ENCODE assay signal across 12 cellular contexts in genomic region chr5:98934581-98934980, GRCh38. TPM values are rescaled to one million over a fixed set of nuclear protein-coding genes. Genes with fewer than 3 reads are reported as not detected.
DNase-seq lines count a peak whose midpoint lies in the region; ATAC-seq and TF ChIP-seq lines count a peak whose summit lies in the region.
"Had no signal": no experiment of that assay in that cellular context is flagged by ENCODE, and none has a peak within 500 bp of the region (broad histone marks: within the 10 kb centered on the region; RNA-seq: fewer than 3 reads in every experiment).

No MANE protein-coding gene starts in this region.

- peaks cover 3% of the 10 kb centered on the region for H3K36me3 ChIP-seq in CD4-positive, CD25-positive, alpha-beta regulatory T cell (ENCODE audit: control insufficient read depth, insufficient read depth, low read length)
- H3K36me3 ChIP-seq in GM23248 (ENCODE audit: low read depth) (no peaks in the 10 kb centered on the region), muscle layer of duodenum (ENCODE audit: control insufficient read depth in 1 of 2, insufficient read depth in 2 of 2, low read length in 2 of 2) (no peaks in the 10 kb centered on the region), vagina (peaks cover 0 to 4% of the 10 kb centered on the region in 2 donors)
- H3K36me3 ChIP-seq: gastroesophageal sphincter, thoracic aorta had no signal

- peaks cover 47% of the 10 kb centered on the region for H3F3A ChIP-seq in GM23248 (ENCODE audit: insufficient read depth)

- H4K20me1 ChIP-seq in GM23248 (ENCODE audit: insufficient read depth), result peaks cover 17% of the 10 kb centered on the region; the same call in 1 of the 2 replicates

- WGBS in GM23248 (ENCODE audit: low coverage in 1 of 2, low lambda C conversion rate in 2 of 2, missing lambda C conversion rate in 2 of 2), 2 experiments, result 56 to 66% methylated on average over 1 of the region's 1 CpG
- WGBS in lower leg skin, 2 donors, result 66 to 69% methylated on average over 1 of the region's 1 CpG

- H3K27ac Mint-ChIP-seq in CD4-positive, CD25-positive, alpha-beta regulatory T cell, result peak overlapping the region in 2 of 3 donors; percentile 52 to 98

- intact Hi-C loops in vagina (cut with DNase I), result no loop called here
- intact Hi-C loops in lower leg skin (cut with DNase I; ENCODE audit: low total_unique reads), result no loop called here

- H3K27ac ChIP-seq in CD4-positive, CD25-positive, alpha-beta regulatory T cell (ENCODE audit: insufficient read depth, low read length, poor library complexity, severe bottlenecking), result peak overlapping the region; percentile 100
- H3K27ac ChIP-seq in GM23248 (peak overlapping the region; percentile 44), muscle layer of duodenum (ENCODE audit: low read length) (peak overlapping the region; percentile 56), vagina (no peak overlapping the region)

- TF ChIP-seq POLR2A in vagina (IDR thresholded peaks at IDR 0.05) (no peak), lower leg skin (IDR thresholded peaks at IDR 0.05) (no peak)

- H3K27me3 Mint-ChIP-seq in CD4-positive, CD25-positive, alpha-beta regulatory T cell, result no peaks in the 10 kb centered on the region

- peaks cover 44% of the 10 kb centered on the region for H3K4me1 ChIP-seq in CD4-positive, CD25-positive, alpha-beta regulatory T cell (ENCODE audit: control insufficient read depth, insufficient read depth, low read length, poor library complexity, severe bottlenecking)
- H3K4me1 ChIP-seq in GM23248 (ENCODE audit: insufficient read depth) (peaks cover 49% of the 10 kb centered on the region), muscle layer of duodenum (ENCODE audit: control insufficient read depth in 1 of 2, insufficient read depth in 2 of 2, low read length in 2 of 2) (peaks cover 9 to 56% of the 10 kb centered on the region in 2 donors), vagina (peaks cover 41% of the 10 kb centered on the region)

- peaks cover 6% of the 10 kb centered on the region for H3K36me3 Mint-ChIP-seq in CD4-positive, CD25-positive, alpha-beta regulatory T cell

- no peak for ATAC-seq in CD4-positive, CD25-positive, alpha-beta regulatory T cell (ENCODE audit: low read depth in 2 of 2)
- ATAC-seq: gastroesophageal sphincter had no signal

- no peaks in the 10 kb centered on the region for H3K9me3 Mint-ChIP-seq in CD4-positive, CD25-positive, alpha-beta regulatory T cell

- no peak for DNase-seq in CD4-positive, CD25-positive, alpha-beta regulatory T cell
- DNase-seq in GM23248 (peak; percentile 79), astrocyte of the spinal cord (ENCODE audit: low read depth, low spot score) (peak; percentile 20), vagina (ENCODE audit: extremely low spot score in 2 of 2) (no peak), lower leg skin (ENCODE audit: low spot score in 2 of 2) (no peak), NCI-H187 treated with DMSO at 0.1 percent for 48 hours (lab: John Stamatoyannopoulos, UW) (no peak)
- DNase-seq in NK-92 treated with Interleukin-12 subunit alpha and Interleukin-12 subunit beta, amount 100 ng/mL, for 24 hours (lab: John Stamatoyannopoulos, UW), result no peak
- DNase-seq: KBM-7, NCI-H2081 had no signal

- in situ Hi-C loops in GM23248 (cut with MboI), result no loop called here
- in situ Hi-C loops in astrocyte of the spinal cord (cut with HindIII; ENCODE audit: low sequenced_read_pairs), result no loop called here

- no peaks in the 10 kb centered on the region for H3K9me2 ChIP-seq in GM23248 (ENCODE audit: insufficient read depth)

- H3K4me2 ChIP-seq in GM23248 (ENCODE audit: unreplicated experiment), result peak overlapping the region; percentile 29

- no peaks in the 10 kb centered on the region for H3K9me3 ChIP-seq in CD4-positive, CD25-positive, alpha-beta regulatory T cell (ENCODE audit: control insufficient read depth in 2 of 2, low read length in 2 of 2)
- H3K9me3 ChIP-seq in GM23248 (ENCODE audit: low read depth) (no peaks in the 10 kb centered on the region), muscle layer of duodenum (ENCODE audit: control insufficient read depth in 1 of 2, low read length in 2 of 2) (no peaks in the 10 kb centered on the region), vagina (no peaks in the 10 kb centered on the region)
- H3K9me3 ChIP-seq: gastroesophageal sphincter, thoracic aorta had no signal

- peaks cover 80% of the 10 kb centered on the region for H3K79me2 ChIP-seq in GM23248 (ENCODE audit: insufficient read depth)

- TF ChIP-seq CTCF in astrocyte of the spinal cord (IDR thresholded peaks at IDR 0.05; ENCODE audit: low read depth, low read length) (no peak), vagina (IDR thresholded peaks at IDR 0.05) (no peak), lower leg skin (IDR thresholded peaks at IDR 0.05) (no peak)

- H3K4me3 ChIP-seq in CD4-positive, CD25-positive, alpha-beta regulatory T cell (ENCODE audit: low read depth, low read length), result no peak overlapping the region
- no peak overlapping the region for H3K4me3 ChIP-seq in GM23248
- H3K4me3 ChIP-seq in astrocyte of the spinal cord (ENCODE audit: low read depth, low read length), result no peak overlapping the region
- H3K4me3 ChIP-seq in muscle layer of duodenum (ENCODE audit: low read depth in 1 of 2, low read length in 2 of 2), result no peak overlapping the region
- H3K4me3 ChIP-seq in vagina, result no peak overlapping the region
- no peak overlapping the region for H3K4me3 ChIP-seq in lower leg skin (ENCODE audit: low read depth, poor library complexity, severe bottlenecking)
- H3K4me3 ChIP-seq: gastroesophageal sphincter, thoracic aorta had no signal

- no peak overlapping the region for H3K9ac ChIP-seq in GM23248

- no peaks in the 10 kb centered on the region for H3K27me3 ChIP-seq in CD4-positive, CD25-positive, alpha-beta regulatory T cell (ENCODE audit: control insufficient read depth, insufficient read depth, low read length)
- H3K27me3 ChIP-seq in GM23248 (replicated peaks; ENCODE audit: insufficient read depth), result no peaks in the 10 kb centered on the region
- H3K27me3 ChIP-seq in muscle layer of duodenum (ENCODE audit: low read depth, low read length), result no peaks in the 10 kb centered on the region
- no peaks in the 10 kb centered on the region for H3K27me3 ChIP-seq in vagina
- H3K27me3 ChIP-seq: gastroesophageal sphincter had no signal

- no peak overlapping the region for H2AFZ ChIP-seq in GM23248

- H3K4me1 Mint-ChIP-seq in CD4-positive, CD25-positive, alpha-beta regulatory T cell, result peaks cover 19 to 90% (median 62%) of the 10 kb centered on the region in 4 donors

- peak overlapping the region in 3 of 4 donors; percentile 18 to 42 (median 29) for H3K4me3 Mint-ChIP-seq in CD4-positive, CD25-positive, alpha-beta regulatory T cell

RNA-seq across cellular contexts. Expression of gene CHD1, which starts 5.8 kb away (rescaled TPM):
- total RNA-seq in CD4-positive, CD25-positive, alpha-beta regulatory T cell, result 172 TPM
- 10 to 100 TPM in 1 of 4 donors, 1 to 10 TPM in 3; 7.8 to 12.3 (median 8.6) TPM for polyA plus RNA-seq in CD4-positive, CD25-positive, alpha-beta regulatory T cell
- total RNA-seq in GM23248 (2014; rRNA removed; shearing (Covaris generic)), result 24.3 and 28.1 TPM in 2 replicates
- polyA plus RNA-seq in GM23248 (2016; fragmentation: Nextera tagmentation; extraction: Ambion mirVana), result 8.3 and 11.1 TPM in 2 replicates
- 81.5 TPM for total RNA-seq in vagina
- 10 to 100 TPM; 40.8 to 46.8 (median 43.2) TPM for total RNA-seq in lower leg skin

Comparison
In these comparisons a context has a peak if more than half of its experiments do, and no peak if none do; other contexts are left out.
1. DNase-seq: peak in GM23248 (single experiment) and astrocyte of the spinal cord (single experiment); none in CD4-positive, CD25-positive, alpha-beta regulatory T cell (0 of 3), vagina (0 of 2), NK-92 treated with Interleukin-12 subunit alpha and Interleukin-12 subunit beta, amount 100 ng/mL, for 24 hours (single experiment), lower leg skin (0 of 2) and NCI-H187 treated with DMSO at 0.1 percent for 48 hours (single experiment).